ENCODE assay signal across 18 cellular contexts in the genomic region with DNA sequence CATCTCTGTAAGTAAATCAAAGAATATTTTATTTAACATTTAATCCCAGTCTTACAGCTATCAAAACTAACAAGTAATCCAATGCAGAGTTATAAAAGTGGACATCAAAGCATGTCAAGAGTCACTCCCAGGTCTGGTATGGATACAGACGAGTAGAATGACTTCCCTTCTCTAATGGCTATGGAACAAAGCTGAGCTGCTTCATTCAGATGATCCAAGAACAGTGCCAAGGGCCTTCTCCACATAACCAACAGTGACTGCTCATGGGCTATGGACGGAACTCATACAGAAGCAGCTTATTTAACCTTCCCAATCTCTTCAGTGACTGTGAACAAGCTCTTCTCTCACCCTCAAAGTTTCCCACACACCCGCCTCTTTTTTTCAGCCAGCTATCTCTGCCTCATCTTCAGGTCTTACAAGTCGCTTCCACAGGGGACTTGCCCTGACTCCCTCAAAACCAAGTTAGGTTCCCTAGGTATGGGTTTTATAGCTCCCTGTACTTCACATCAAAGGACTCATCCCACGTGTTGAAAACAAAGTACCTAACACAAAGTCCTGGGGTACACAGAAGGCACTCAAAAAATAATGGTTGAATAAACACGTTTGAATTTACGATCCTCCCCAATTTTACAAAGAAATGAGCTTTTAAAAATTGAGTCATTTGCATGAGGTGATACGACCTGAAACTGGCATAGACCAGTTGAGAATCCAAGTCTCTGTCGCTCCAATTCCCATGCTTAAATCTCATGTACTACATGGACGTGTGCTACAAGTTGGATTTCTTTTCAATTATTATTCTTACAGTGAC. TPM values are rescaled to one million over a fixed set of nuclear protein-coding genes. Genes with fewer than 3 reads are reported as not detected.
DNase-seq lines count a peak whose midpoint lies in the region; ATAC-seq and TF ChIP-seq lines count a peak whose summit lies in the region.
"Had no signal": no experiment of that assay in that cellular context is flagged by ENCODE, and none has a peak within 500 bp of the region (broad histone marks: within the 10 kb centered on the region; RNA-seq: fewer than 3 reads in every experiment).

No MANE protein-coding gene starts in this region.

- ATAC-seq in stimulated activated naive CD8-positive, alpha-beta T cell treated with anti-CD3 and anti-CD28 coated beads, Interleukin-15, amount 100 ng/mL, for 72 hours = no peak
- no peak for ATAC-seq in HG02840 (IDR thresholded peaks at IDR 0.05; ENCODE audit: low FRiP score, unreplicated experiment)
- ATAC-seq: activated T-cell treated with anti-CD3 and anti-CD28 coated beads, Interleukin-2, amount 50 U/mL, for 4 hours had no signal

- H3K36me3 Mint-ChIP-seq in stimulated activated naive CD8-positive, alpha-beta T cell treated with anti-CD3 and anti-CD28 coated beads, Interleukin-15, Interleukin-2, amounts not matched to agents 100 ng/mL and 50 ng/mL, for 24 hours (ENCODE audit: low read depth) = no peaks in the 10 kb centered on the region

- peak overlapping the region; percentile 26 for H3K27ac Mint-ChIP-seq in stimulated activated naive CD8-positive, alpha-beta T cell treated with anti-CD3 and anti-CD28 coated beads, Interleukin-15, Interleukin-2, amounts not matched to agents 100 ng/mL and 50 ng/mL, for 24 hours
- peak overlapping the region in 1 of 2 donors; percentile 63 for H3K27ac Mint-ChIP-seq in stimulated activated naive CD8-positive, alpha-beta T cell treated with anti-CD3 and anti-CD28 coated beads, Interleukin-15, amount 100 ng/mL, for 72 hours
- H3K27ac Mint-ChIP-seq: endodermal cell had no signal

- H4K20me1 ChIP-seq in OCI-LY7 (ENCODE audit: insufficient read depth, low read length) = peaks cover 16% of the 10 kb centered on the region; the same call in 1 of the 2 replicates

- peak overlapping the region; percentile 81 for H3K4me3 ChIP-seq in OCI-LY7 (ENCODE audit: low read depth, low read length, poor library complexity, severe bottlenecking)
- H3K4me3 ChIP-seq: adrenal gland, left ventricle myocardium inferior, testis had no signal

- H3K4me3 Mint-ChIP-seq in stimulated activated naive CD8-positive, alpha-beta T cell treated with anti-CD3 and anti-CD28 coated beads, Interleukin-15, Interleukin-2, amounts not matched to agents 100 ng/mL and 50 ng/mL, for 24 hours = peak overlapping the region; percentile 3
- H3K4me3 Mint-ChIP-seq in stimulated activated naive CD8-positive, alpha-beta T cell treated with anti-CD3 and anti-CD28 coated beads, Interleukin-15, amount 100 ng/mL, for 72 hours = peak overlapping the region in 1 of 2 donors; percentile 31
- H3K4me3 Mint-ChIP-seq: activated T-cell treated with anti-CD3 and anti-CD28 coated beads, Interleukin-2, amount 50 U/mL, for 4 hours; central memory CD8-positive, alpha-beta T cell; endodermal cell had no signal

- intact Hi-C loops in OCI-LY7 (cut with micrococcal nuclease; ENCODE audit: unreplicated experiment) = loop anchor here (1.0 to 2.0 kb wide), 2 partner anchors 54 to 76 kb away; no protein-coding TSS in a partner anchor

- no peak for TF ChIP-seq CTCF in OCI-LY7 (conservative IDR thresholded peaks at IDR 0.05; ENCODE audit: low read length)

- H3K4me1 Mint-ChIP-seq in stimulated activated naive CD8-positive, alpha-beta T cell treated with anti-CD3 and anti-CD28 coated beads, Interleukin-15, Interleukin-2, amounts not matched to agents 100 ng/mL and 50 ng/mL, for 24 hours (ENCODE audit: low read depth) = peaks cover 75% of the 10 kb centered on the region
- H3K4me1 Mint-ChIP-seq in stimulated activated naive CD8-positive, alpha-beta T cell treated with anti-CD3 and anti-CD28 coated beads, Interleukin-15, amount 100 ng/mL, for 72 hours = peaks cover 65% of the 10 kb centered on the region

- H3K79me2 ChIP-seq in OCI-LY7 (ENCODE audit: insufficient read depth, low read depth, low read length) = peaks cover 86% of the 10 kb centered on the region

- no TSS peak for BruUV-seq in OCI-LY7 (replicated peaks; lab: Mats Ljungman, UMichigan)

- no peak for TF ChIP-seq POLR2A in erythroblast (IDR thresholded peaks at IDR 0.05; ENCODE audit: low read length)

- no peaks in the 10 kb centered on the region for H3K9me3 Mint-ChIP-seq in stimulated activated naive CD8-positive, alpha-beta T cell treated with anti-CD3 and anti-CD28 coated beads, Interleukin-15, Interleukin-2, amounts not matched to agents 100 ng/mL and 50 ng/mL, for 24 hours
- no peaks in the 10 kb centered on the region for H3K9me3 Mint-ChIP-seq in stimulated activated naive CD8-positive, alpha-beta T cell treated with anti-CD3 and anti-CD28 coated beads, Interleukin-15, amount 100 ng/mL, for 72 hours
- H3K9me3 Mint-ChIP-seq: activated T-cell treated with anti-CD3 and anti-CD28 coated beads, Interleukin-2, amount 50 U/mL, for 4 hours; central memory CD8-positive, alpha-beta T cell; endodermal cell had no signal

- peaks cover 9% of the 10 kb centered on the region for H3K27me3 Mint-ChIP-seq in stimulated activated naive CD8-positive, alpha-beta T cell treated with anti-CD3 and anti-CD28 coated beads, Interleukin-15, Interleukin-2, amounts not matched to agents 100 ng/mL and 50 ng/mL, for 24 hours
- H3K27me3 Mint-ChIP-seq in stimulated activated naive CD8-positive, alpha-beta T cell treated with anti-CD3 and anti-CD28 coated beads, Interleukin-15, amount 100 ng/mL, for 72 hours = no peaks in the 10 kb centered on the region

- no peaks in the 10 kb centered on the region for H3K9me2 ChIP-seq in OCI-LY7 (ENCODE audit: insufficient read depth, low read length)

- in situ Hi-C loops in KBM-7 (cut with MboI; ENCODE audit: low pct_unique_long_range_greater_than_20kb, low sequenced_read_pairs) = no loop called here

- no peak overlapping the region for H2AFZ ChIP-seq in OCI-LY7 (ENCODE audit: low read length)

- peaks cover 78% of the 10 kb centered on the region for H3K4me1 ChIP-seq in OCI-LY7 (ENCODE audit: insufficient read depth, low read length, poor library complexity, severe bottlenecking)

- peak overlapping the region; percentile 84 for H3K27ac ChIP-seq in OCI-LY7 (ENCODE audit: low read depth, low read length, poor library complexity, severe bottlenecking)
- H3K27ac ChIP-seq: adrenal gland, left ventricle myocardium inferior, RWPE1, testis had no signal

- H3K9me3 ChIP-seq in OCI-LY7 (ENCODE audit: low read length) = no peaks in the 10 kb centered on the region; the same call in 1 of the 2 replicates
- H3K9me3 ChIP-seq: adrenal gland, testis had no signal

- no peak for DNase-seq in stimulated activated naive CD8-positive, alpha-beta T cell treated with anti-CD3 and anti-CD28 coated beads, Interleukin-15, amount 100 ng/mL, for 72 hours
- DNase-seq in OCI-LY7 (ENCODE audit: low spot score) (peak; percentile 43), erythroblast (lab: John Stamatoyannopoulos, UW) (peak; percentile 67 to 75), KBM-7 (no peak), NCI-H2227 (lab: John Stamatoyannopoulos, UW; ENCODE audit: unreplicated experiment) (no peak), SW 1271 (lab: John Stamatoyannopoulos, UW) (no peak)
- DNase-seq: activated T-cell treated with anti-CD3 and anti-CD28 coated beads, Interleukin-2, amount 50 U/mL, for 4 hours; endodermal cell; left ventricle myocardium inferior; NCI-H1417 treated with DMSO at 0.1 percent for 48 hours; NCI-H446 treated with DMSO at 0.1 percent for 48 hours; T-helper 2 cell; testis had no signal

- H3K4me2 ChIP-seq in OCI-LY7 (ENCODE audit: low read length) = peak overlapping the region; percentile 100

- POLR2A ChIA-PET in OCI-LY7 (lab: Charles Lee) = interaction anchor here (0.6 to 5.2 kb wide), 28 partner anchors 10 to 108 kb away, joined by 3 to 77 read pairs (median 8); no protein-coding TSS in a partner anchor

- no peaks in the 10 kb centered on the region; the same call in 1 of the 2 replicates for H3K36me3 ChIP-seq in OCI-LY7 (ENCODE audit: insufficient read depth, low read length)
- H3K36me3 ChIP-seq: adrenal gland, left ventricle myocardium inferior had no signal

- CTCF ChIA-PET in OCI-LY7 (lab: Charles Lee; ENCODE audit: unreplicated experiment) = interaction anchor here (1.0 to 2.9 kb wide), 5 partner anchors 54 to 76 kb away, joined by 3 to 16 read pairs (median 4); no protein-coding TSS in a partner anchor

RNA-seq across cellular contexts. Expression of gene USP6NL, which starts 3.1 kb away (rescaled TPM):
- 33.7 and 41.7 TPM in 2 replicates for total RNA-seq in OCI-LY7 (2014; rRNA removed; shearing (Covaris generic))
- total RNA-seq in OCI-LY7 (2022) = 59.7 and 62.0 TPM in 2 replicates

Comparison
In these comparisons a context has a peak if more than half of its experiments do, and no peak if none do; other contexts are left out.
1. DNase-seq: peak in OCI-LY7 (single experiment) and erythroblast (2 of 2); none in stimulated activated naive CD8-positive, alpha-beta T cell treated with anti-CD3 and anti-CD28 coated beads, Interleukin-15, amount 100 ng/mL, for 72 hours (0 of 2), KBM-7 (single experiment), NCI-H2227 (single experiment) and SW 1271 (0 of 2).